20 cellular contexts compared by ENCODE assay signal in the genomic region with DNA sequence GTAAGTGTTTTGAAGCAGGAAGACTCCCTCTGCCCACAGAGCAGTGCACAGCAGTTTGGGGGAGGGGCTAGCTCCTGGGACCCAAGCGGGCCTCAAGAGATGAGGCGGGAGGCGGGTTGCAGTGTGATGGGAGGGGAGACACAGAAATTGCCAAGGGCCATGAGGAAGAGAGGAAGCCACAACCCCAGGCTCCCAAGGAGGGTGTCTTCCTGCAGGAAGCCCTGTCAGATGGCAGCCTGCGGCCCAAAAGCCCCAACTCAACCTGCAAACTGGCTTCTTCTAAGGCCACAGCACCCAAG. TPM values are rescaled to one million over a fixed set of nuclear protein-coding genes. Genes with fewer than 3 reads are reported as not detected.
DNase-seq lines count a peak whose midpoint lies in the region; ATAC-seq and TF ChIP-seq lines count a peak whose summit lies in the region.
"Had no signal": no experiment of that assay in that cellular context is flagged by ENCODE, and none has a peak within 500 bp of the region (broad histone marks: within the 10 kb centered on the region; RNA-seq: fewer than 3 reads in every experiment).

No MANE protein-coding gene starts in this region.

- H3K27me3 ChIP-seq in DND-41 (ENCODE audit: insufficient read depth, low read length, poor library complexity), result no peaks in the 10 kb centered on the region
- no peaks in the 10 kb centered on the region for H3K27me3 ChIP-seq in WERI-Rb-1 (ENCODE audit: insufficient read depth, low read depth, severe bottlenecking)
- H3K27me3 ChIP-seq: ovary had no signal

- no peak overlapping the region for H3K4me3 ChIP-seq in DND-41 (ENCODE audit: low read depth in 1 of 2, low read length in 2 of 2)
- H3K4me3 ChIP-seq in WERI-Rb-1 (ENCODE audit: low read depth, low read length), result no peak overlapping the region
- H3K4me3 ChIP-seq: ovary had no signal

- TF ChIP-seq CTCF in DND-41 (IDR thresholded peaks at IDR 0.05; ENCODE audit: borderline replicate concordance, extremely low read depth, low read length, poor library complexity, severe bottlenecking) (peak; percentile 12), WERI-Rb-1 (IDR thresholded peaks at IDR 0.05; ENCODE audit: low read depth, low read length) (peak; percentile 28; the same call in 1 of the 2 replicates)

- no peaks in the 10 kb centered on the region for H3K36me3 Mint-ChIP-seq in naive B cell

- H3K4me1 Mint-ChIP-seq in naive B cell, result peaks cover 43 to 68% (median 51%) of the 10 kb centered on the region in 3 donors

- no peaks in the 10 kb centered on the region for H3K9me3 ChIP-seq in DND-41 (ENCODE audit: insufficient read depth, low read length, severe bottlenecking)
- no peaks in the 10 kb centered on the region for H3K9me3 ChIP-seq in WERI-Rb-1 (ENCODE audit: severe bottlenecking)
- H3K9me3 ChIP-seq: ovary had no signal

- H3K79me2 ChIP-seq in DND-41 (ENCODE audit: insufficient read depth, low read length), result no peaks in the 10 kb centered on the region

- peak overlapping the region in 3 of 6 donors; percentile 0 to 76 (median 27) for H3K27ac Mint-ChIP-seq in naive B cell
- H3K27ac Mint-ChIP-seq: activated CD8-positive, alpha-beta T cell treated with anti-CD3 and anti-CD28 coated beads, Interleukin-2, amount 10 ng/mL, durations not matched to agents 7 days and 5 days had no signal

- H3K4me1 ChIP-seq in DND-41 (ENCODE audit: insufficient read depth, low read length), result peaks cover 10% of the 10 kb centered on the region; the same call in 1 of the 2 replicates

- no peak overlapping the region for H3K27ac ChIP-seq in DND-41 (ENCODE audit: low read length)
- H3K27ac ChIP-seq in WERI-Rb-1, result no peak overlapping the region
- H3K27ac ChIP-seq: ovary had no signal

- H3K9ac ChIP-seq in DND-41 (ENCODE audit: low read depth, low read length), result no peak overlapping the region

- no peaks in the 10 kb centered on the region; the same call in 1 of the 2 replicates for H4K20me1 ChIP-seq in DND-41 (ENCODE audit: insufficient read depth, low read length)

- peak overlapping the region in 7 of 8 donors; percentile 17 to 88 (median 77) for H3K4me3 Mint-ChIP-seq in naive B cell
- H3K4me3 Mint-ChIP-seq: activated CD8-positive, alpha-beta T cell treated with anti-CD3 and anti-CD28 coated beads, Interleukin-2, amount 10 ng/mL, durations not matched to agents 7 days and 5 days had no signal

- H2AFZ ChIP-seq in DND-41 (ENCODE audit: low read depth, low read length), result no peak overlapping the region

- H3K4me2 ChIP-seq in DND-41 (ENCODE audit: insufficient read depth, low read length), result no peak overlapping the region

- H3K9me3 Mint-ChIP-seq in naive B cell, result peaks cover 0 to 5% (median 5%) of the 10 kb centered on the region in 7 donors

- peak; percentile 47; the same call in 2 of the 3 replicates for ATAC-seq in DND-41 (ENCODE audit: insufficient read depth, low read depth)
- no peak for ATAC-seq in naive B cell (ENCODE audit: low read depth in 2 of 2)
- ATAC-seq: activated CD8-positive, alpha-beta T cell treated with anti-CD3 and anti-CD28 coated beads, Interleukin-2, amount 10 ng/mL, durations not matched to agents 7 days and 5 days had no signal

- H3K27me3 Mint-ChIP-seq in naive B cell, result peaks cover 5 to 14% (median 14%) of the 10 kb centered on the region in 3 donors

- DNase-seq in DND-41, result peak; percentile 54
- peak; percentile 78 to 80 for DNase-seq in Kasumi-1 (lab: John Stamatoyannopoulos, UW)
- peak; percentile 72 for DNase-seq in WERI-Rb-1
- no peak for DNase-seq in naive B cell
- DNase-seq in DMS114 treated with DMSO at 0.1 percent for 48 hours (lab: John Stamatoyannopoulos, UW; ENCODE audit: unreplicated experiment), result no peak
- DNase-seq in putamen (ENCODE audit: low spot score), result no peak
- DNase-seq in activated CD8-positive, alpha-beta memory T cell treated with anti-CD3 and anti-CD28 coated beads, Interleukin-2, amount 50 U/mL, for 48 hours, result no peak
- no peak for DNase-seq in NCI-H2171 treated with DMSO at 0.1 percent for 48 hours (lab: John Stamatoyannopoulos, UW)
- DNase-seq: activated CD8-positive, alpha-beta T cell treated with anti-CD3 and anti-CD28 coated beads, Interleukin-2, amount 10 ng/mL, durations not matched to agents 7 days and 5 days; activated effector memory CD4-positive, alpha-beta T cell treated with anti-CD3 and anti-CD28 coated beads, Interleukin-2, amount 50 U/mL, for 16 hours; aorta; C1 segment of cervical spinal cord; cortex of kidney; DMS79 treated with DMSO at 0.1 percent for 48 hours; head of caudate nucleus; kidney glomerular epithelial cell; ovary; SIG-M5; stimulated activated naive CD4-positive, alpha-beta T cell treated with Interleukin-2 at 50 U/mL for 16 hours; T1000 had no signal

- no peaks in the 10 kb centered on the region for H3K36me3 ChIP-seq in DND-41 (ENCODE audit: insufficient read depth, low read length)
- H3K36me3 ChIP-seq in WERI-Rb-1, result no peaks in the 10 kb centered on the region
- H3K36me3 ChIP-seq: ovary had no signal

RNA-seq across cellular contexts. Expression of gene ISLR2, which starts 7.3 kb away (rescaled TPM):
- not detected for polyA plus RNA-seq in naive B cell (ENCODE audit: low read depth in 6 of 6)

RNA-seq across cellular contexts. Expression of gene GOLGA6A, which starts 40.7 kb away (rescaled TPM):
- under 1 TPM in 1 of 6 donors, not detected in 5; 0.09 TPM for polyA plus RNA-seq in naive B cell (ENCODE audit: low read depth in 6 of 6)
- polyA plus RNA-seq: aorta had no signal

RNA-seq across cellular contexts. Expression of gene ISLR, which starts 50.4 kb away (rescaled TPM):
- not detected for polyA plus RNA-seq in naive B cell (ENCODE audit: low read depth in 6 of 6)

Comparison
In these comparisons a context has a peak if more than half of its experiments do, and no peak if none do; other contexts are left out.
1. DNase-seq: peak in DND-41 (single experiment), Kasumi-1 (2 of 2) and WERI-Rb-1 (single experiment); none in naive B cell (single experiment), DMS114 treated with DMSO at 0.1 percent for 48 hours (single experiment), putamen (single experiment), activated CD8-positive, alpha-beta memory T cell treated with anti-CD3 and anti-CD28 coated beads, Interleukin-2, amount 50 U/mL, for 48 hours (single experiment) and NCI-H2171 treated with DMSO at 0.1 percent for 48 hours (single experiment).